Comparison of ENCODE assay signal across 7 cellular contexts in the genomic region with DNA sequence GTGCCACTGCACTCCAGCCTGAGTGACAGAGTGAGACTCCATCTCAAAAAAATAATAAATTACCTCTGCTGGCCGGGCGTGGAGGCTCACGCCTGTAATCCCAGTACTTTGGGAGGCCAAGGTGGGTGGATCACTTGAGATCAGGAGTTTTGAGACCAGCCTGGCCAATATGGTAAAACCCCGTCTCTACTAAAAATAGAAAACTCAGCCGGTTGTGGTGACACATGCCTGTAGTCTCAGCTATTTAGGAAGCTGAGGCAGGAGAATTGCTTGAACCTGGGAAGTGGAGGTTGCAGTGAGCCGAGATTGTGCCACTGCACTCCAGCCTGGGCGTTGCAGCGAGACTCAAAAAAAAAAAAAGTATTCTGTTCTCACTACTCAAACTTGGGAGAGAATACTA. TPM values are rescaled to one million over a fixed set of nuclear protein-coding genes. Genes with fewer than 3 reads are reported as not detected.
DNase-seq lines count a peak whose midpoint lies in the region; ATAC-seq, FAIRE-seq and TF ChIP-seq lines count a peak whose summit lies in the region.
"Not testable (repeated sequence)": the region's sequence is repeated elsewhere in the genome, so short reads cannot be mapped to it uniquely, and the experiment has no call there.

No MANE protein-coding gene starts in this region.

- not testable (repeated sequence) for H4K20me1 ChIP-seq in MM.1S (ENCODE audit: insufficient read depth, low read length); GM12878 (ENCODE audit: control insufficient read depth, insufficient read depth)

- H3F3A ChIP-seq in MM.1S (ENCODE audit: insufficient read depth, low read length), result peaks cover 18% of the 10 kb centered on the region

- not testable (repeated sequence) for H3K36me3 ChIP-seq in MM.1S (replicated peaks; ENCODE audit: insufficient read depth, low read length)
- peaks cover 3 to 23% of the 10 kb centered on the region in 2 experiments for H3K36me3 ChIP-seq in GM12878 (ENCODE audit: control insufficient read depth in 2 of 2, insufficient read depth in 2 of 2, low read length in 1 of 2)

- not testable (repeated sequence) for H3K4me1 ChIP-seq in MM.1S (ENCODE audit: low read length); GM12878 (ENCODE audit: control insufficient read depth, insufficient read depth, low read length)

- not testable (repeated sequence) for H3K4me2 ChIP-seq in MM.1S (ENCODE audit: low read depth, low read length)
- H3K4me2 ChIP-seq in GM12878 (ENCODE audit: control insufficient read depth, insufficient read depth), result 0 out of 2 replicates have a peak overlapping the region, but pooled peaks have one; percentile 33

- TF ChIP-seq RAD21 in GM12878 (IDR thresholded peaks at IDR 0.05; ENCODE audit: insufficient read depth, low read depth, low read length), result not testable (repeated sequence)

- CTCF ChIA-PET in GM12878 (lab: Yijun Ruan, JAX), result interaction anchor here (1.0 to 1.5 kb wide), 3 partner anchors 26 to 162 kb away, joined by 3 to 4 read pairs (median 4); partner anchors contain the start of gene EIF2S3

- not testable (repeated sequence) for TF ChIP-seq CTCF in MM.1S (IDR thresholded peaks at IDR 0.05; ENCODE audit: low read length); GM12878 (IDR thresholded peaks at IDR 0.05 in 2 of 3, conservative IDR thresholded peaks at IDR 0.05 in 1 of 3; ENCODE audit: control insufficient read depth in 2 of 3, extremely low read depth in 1 of 3, insufficient read depth in 1 of 3, low read depth in 3 of 3, low read length in 3 of 3)

- H3K9me2 ChIP-seq in MM.1S (replicated peaks; ENCODE audit: insufficient read depth, low read length), result not testable (repeated sequence)

- H3K9me3 ChIP-seq in MM.1S (replicated peaks; ENCODE audit: insufficient read depth, low read length); GM12878 (replicated peaks; ENCODE audit: control insufficient read depth, insufficient read depth, low read length): not testable (repeated sequence)

- H3K79me2 ChIP-seq in MM.1S (ENCODE audit: low read length); GM12878 (ENCODE audit: control insufficient read depth, insufficient read depth, low read length): not testable (repeated sequence)

- peak overlapping the region; percentile 57; the same call in 1 of the 2 replicates for H3K27ac ChIP-seq in MM.1S (ENCODE audit: low read length)
- H3K27ac ChIP-seq in GM12878 (ENCODE audit: control insufficient read depth, insufficient read depth), result peak overlapping the region; percentile 42; the same call in 1 of the 2 replicates

- SMC1A ChIA-PET in GM12878 (lab: Charles Lee; ENCODE audit: uncharacterized antibody, unreplicated experiment), result interaction anchor here (1.0 to 2.4 kb wide), 2 partner anchors 163 to 402 kb away, joined by 3 to 14 read pairs; no protein-coding TSS in a partner anchor

- in situ Hi-C loops in GM12878 (cut with MboI), result loop anchor here (5.0 kb wide), 1 partner anchor 162 kb away; no protein-coding TSS in a partner anchor

- not testable (repeated sequence) for H3K4me3 ChIP-seq in MM.1S (ENCODE audit: low read length); GM12878

- H3K27me3 ChIP-seq in MM.1S (replicated peaks; ENCODE audit: insufficient read depth, low read length); GM12878 (replicated peaks in 1 of 2; ENCODE audit: control insufficient read depth in 2 of 2, insufficient read depth in 2 of 2, low read length in 1 of 2): not testable (repeated sequence)

- not testable (repeated sequence) for DNase-seq in MM.1S; GM12878 (ENCODE audit: low read depth, low spot score)
- peak; percentile 35 to 39 for DNase-seq in activated T-cell treated with anti-CD3 and anti-CD28 coated beads, Interleukin-2, amount 50 U/mL, for 48 hours
- DNase-seq in stimulated activated CD4-positive, alpha-beta T cell treated with anti-CD3 and anti-CD28 coated beads, Interleukin-15, amount 100 ng/mL, for 24 hours, result peak; percentile 29

- RAD21 ChIA-PET in GM12878 (lab: Charles Lee; ENCODE audit: unreplicated experiment), result interaction anchor here (0.6 to 1.5 kb wide), 2 partner anchors 27 to 113 kb away, joined by 3 read pairs; no protein-coding TSS in a partner anchor

- TF ChIP-seq EP300 in GM12878 (IDR thresholded peaks at IDR 0.05; ENCODE audit: borderline replicate concordance in 1 of 2, control insufficient read depth in 1 of 2, low read depth in 2 of 2, low read length in 2 of 2), result not testable (repeated sequence)

- not testable (repeated sequence) for TF ChIP-seq POLR2A in GM12878 (IDR thresholded peaks at IDR 0.05; ENCODE audit: low read depth, low read length)

- 41% methylated on average over 8 of the region's 8 CpGs for WGBS in GM12878 (ENCODE audit: insufficient coverage, insufficient replicate concordance, low lambda C conversion rate, missing lambda C conversion rate)

- not testable (repeated sequence) for H3K9ac ChIP-seq in MM.1S (ENCODE audit: low read length); GM12878 (ENCODE audit: control insufficient read depth, insufficient read depth, low read length)

- H2AFZ ChIP-seq in MM.1S (ENCODE audit: low read length); GM12878 (ENCODE audit: control insufficient read depth, low read depth, low read length): not testable (repeated sequence)

- not testable (repeated sequence) for FAIRE-seq in GM12878 (lab: Jason Lieb, UNC)

- ATAC-seq in GM21360 (IDR thresholded peaks at IDR 0.05; ENCODE audit: unreplicated experiment) (peak; percentile 7), HG02610 (IDR thresholded peaks at IDR 0.05; ENCODE audit: unreplicated experiment) (peak; percentile 13), GM12878 (peak; percentile 37)
- peak; percentile 8 to 34 for ATAC-seq in activated CD4-positive, CD25-positive, alpha-beta regulatory T cell treated with anti-CD3 and anti-CD28 coated beads, Interleukin-2, amount 50 U/mL, for 24 hours

- intact Hi-C loops in GM12878 (cut with micrococcal nuclease; ENCODE audit: unreplicated experiment), result not testable (repeated sequence)

- POLR2A ChIA-PET in GM12878 (lab: Charles Lee), result not testable (repeated sequence)

- BruUV-seq in GM12878 (replicated peaks; lab: Mats Ljungman, UMichigan), result not testable (repeated sequence)

RNA-seq across cellular contexts. Expression of gene EIF2S3, which starts 25.5 kb away (rescaled TPM):
- total RNA-seq in GM12878 (2013; cell fraction: nucleolus; rRNA removed), result 302 and 311 TPM in 2 replicates
- total RNA-seq in GM12878 (2014; rRNA removed), result 300 and 329 TPM in 2 replicates
- 371 and 385 TPM in 2 replicates for total RNA-seq in GM12878 (2014; rRNA removed; fragmentation: Illumina TruSeq; extraction: Trizol)
- total RNA-seq in GM12878 (2021), result 278 and 291 TPM in 2 replicates
- 287 TPM for polyA plus RNA-seq in GM12878 (2011; ENCODE audit: low read depth)
- polyA plus RNA-seq in GM12878 (2011; rRNA removed), result 185 and 210 TPM in 2 replicates
- 113 and 152 TPM in 2 replicates for polyA plus RNA-seq in GM12878 (2011; cell fraction: cytosol; rRNA removed)
- polyA plus RNA-seq in GM12878 (2011; cell fraction: nucleus; rRNA removed), result 107 and 122 TPM in 2 replicates
- polyA plus RNA-seq in GM12878 (2012), result 188 and 200 TPM in 2 replicates
- polyA plus RNA-seq in GM12878 (2014; fragmentation: Illumina TruSeq; extraction: Trizol), result 274 and 333 TPM in 2 replicates
- 100 to 1,000 TPM; 120 to 135 TPM for polyA plus RNA-seq in GM12878 (2014; fragmentation: Nextera tagmentation; extraction: Ambion mirVana)
- polyA plus RNA-seq in GM12878 (2014; rRNA removed), result 195 and 216 TPM in 2 replicates
- polyA plus RNA-seq in GM12878 (2016; fragmentation: Nextera tagmentation; extraction: Ambion mirVana), result 100 to 1,000 TPM; 115 to 125 TPM
- 196 and 252 TPM in 2 replicates for polyA minus RNA-seq in GM12878 (2011; rRNA and poly(A)+ RNA removed)
- polyA minus RNA-seq in GM12878 (2011; cell fraction: cytosol; rRNA and poly(A)+ RNA removed), result 179 and 186 TPM in 2 replicates
- 51.3 and 63.3 TPM in 2 replicates for polyA minus RNA-seq in GM12878 (2011; cell fraction: nucleus; rRNA and poly(A)+ RNA removed)

RNA-seq across cellular contexts. Expression of gene KLHL15, which starts 53.3 kb away (rescaled TPM):
- 11.1 and 12.2 TPM in 2 replicates for total RNA-seq in GM12878 (2013; cell fraction: nucleolus; rRNA removed)
- total RNA-seq in GM12878 (2014; rRNA removed), result 4.8 and 5.3 TPM in 2 replicates
- total RNA-seq in GM12878 (2014; rRNA removed; fragmentation: Illumina TruSeq; extraction: Trizol), result 5.2 and 5.5 TPM in 2 replicates
- 4.5 and 4.8 TPM in 2 replicates for total RNA-seq in GM12878 (2021)
- polyA plus RNA-seq in GM12878 (2011; ENCODE audit: low read depth), result 3.3 TPM
- polyA plus RNA-seq in GM12878 (2011; rRNA removed), result 7.0 and 10.4 TPM in 2 replicates
- polyA plus RNA-seq in GM12878 (2011; cell fraction: cytosol; rRNA removed), result 2.2 and 3.5 TPM in 2 replicates
- polyA plus RNA-seq in GM12878 (2011; cell fraction: nucleus; rRNA removed), result 3.5 and 3.8 TPM in 2 replicates
- polyA plus RNA-seq in GM12878 (2012), result 4.4 and 4.9 TPM in 2 replicates
- 3.4 and 4.5 TPM in 2 replicates for polyA plus RNA-seq in GM12878 (2014; fragmentation: Illumina TruSeq; extraction: Trizol)
- polyA plus RNA-seq in GM12878 (2014; fragmentation: Nextera tagmentation; extraction: Ambion mirVana), result 1 to 10 TPM; 1.4 to 1.6 TPM
- 2.3 and 3.0 TPM in 2 replicates for polyA plus RNA-seq in GM12878 (2014; rRNA removed)
- polyA plus RNA-seq in GM12878 (2016; fragmentation: Nextera tagmentation; extraction: Ambion mirVana), result 1 to 10 TPM; 3.4 to 4.0 TPM
- 8.4 and 11.1 TPM in 2 replicates for polyA minus RNA-seq in GM12878 (2011; rRNA and poly(A)+ RNA removed)
- polyA minus RNA-seq in GM12878 (2011; cell fraction: cytosol; rRNA and poly(A)+ RNA removed), result 3.1 and 3.8 TPM in 2 replicates
- 3.3 and 4.5 TPM in 2 replicates for polyA minus RNA-seq in GM12878 (2011; cell fraction: nucleus; rRNA and poly(A)+ RNA removed)
